In the genomic region with DNA sequence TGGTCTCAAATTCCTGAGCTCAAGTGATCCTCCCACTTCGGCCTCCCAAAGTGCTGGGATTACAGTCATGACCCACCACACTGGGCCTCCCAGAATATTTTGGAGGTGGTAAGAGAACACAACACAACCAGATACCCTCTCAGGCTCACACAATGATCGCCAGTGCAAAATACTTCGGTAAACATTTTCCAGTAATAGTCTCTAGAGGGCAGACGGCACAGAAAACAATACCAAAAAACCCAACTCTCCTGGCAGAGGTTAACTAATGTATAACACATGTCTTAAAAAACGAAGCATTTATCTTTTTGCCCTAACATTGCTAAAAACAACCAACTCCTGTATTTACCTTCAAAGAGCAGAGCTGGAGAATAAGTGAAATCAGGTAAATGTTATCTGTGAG, we compare ENCODE assay signal across 12 cellular contexts. TPM values are rescaled to one million over a fixed set of nuclear protein-coding genes. Genes with fewer than 3 reads are reported as not detected.
DNase-seq lines count a peak whose midpoint lies in the region; ATAC-seq, FAIRE-seq and TF ChIP-seq lines count a peak whose summit lies in the region.
"Had no signal": no experiment of that assay in that cellular context is flagged by ENCODE, and none has a peak within 500 bp of the region (broad histone marks: within the 10 kb centered on the region; RNA-seq: fewer than 3 reads in every experiment).

No MANE protein-coding gene starts in this region.

- peaks cover 11% of the 10 kb centered on the region for H3K36me3 Mint-ChIP-seq in T-helper 17 cell (ENCODE audit: low read depth)

- H3K4me3 Mint-ChIP-seq in T-helper 17 cell = peak overlapping the region; percentile 69

- no peaks in the 10 kb centered on the region for H3K27me3 ChIP-seq in GM06990 (replicated peaks; ENCODE audit: control insufficient read depth, insufficient read depth, low read length)
- no peaks in the 10 kb centered on the region for H3K27me3 ChIP-seq in hepatocyte
- H3K27me3 ChIP-seq: colonic mucosa, spleen had no signal

- peak overlapping the region; percentile 73 for H3K27ac Mint-ChIP-seq in T-helper 17 cell

- H3K4me2 ChIP-seq in hepatocyte = peak overlapping the region; percentile 53

- H3K9me3 ChIP-seq in T-helper 17 cell (ENCODE audit: control insufficient read depth, low read length, poor library complexity, severe bottlenecking) = peaks cover 4% of the 10 kb centered on the region
- peaks cover 9% of the 10 kb centered on the region for H3K9me3 ChIP-seq in hepatocyte (ENCODE audit: low read depth)
- H3K9me3 ChIP-seq: colonic mucosa had no signal

- H3K36me3 ChIP-seq in GM06990 (ENCODE audit: control insufficient read depth, insufficient read depth, low read length) (peaks cover 19% of the 10 kb centered on the region), hepatocyte (replicated peaks; ENCODE audit: insufficient read depth, low read depth) (no peaks in the 10 kb centered on the region)

- 82% methylated on average over 5 of the region's 5 CpGs for WGBS in hepatocyte (ENCODE audit: low lambda C conversion rate, missing lambda C conversion rate)

- peaks cover 97% of the 10 kb centered on the region for H4K20me1 ChIP-seq in hepatocyte (ENCODE audit: insufficient read depth, poor library complexity, severe bottlenecking)

- H3K4me3 ChIP-seq in GM06990 (replicated peaks; ENCODE audit: low read depth, low read length) = no peak overlapping the region
- H3K4me3 ChIP-seq in hepatocyte = no peak overlapping the region
- H3K4me3 ChIP-seq: colonic mucosa, spleen had no signal

- peaks cover 35% of the 10 kb centered on the region for H3K4me1 Mint-ChIP-seq in T-helper 17 cell

- peaks cover 100% of the 10 kb centered on the region for H3K79me2 ChIP-seq in hepatocyte

- ATAC-seq in T-helper 17 cell (peak; percentile 53), GM18873 (IDR thresholded peaks at IDR 0.05; ENCODE audit: low FRiP score, unreplicated experiment) (no peak)

- H3K4me1 ChIP-seq in hepatocyte (ENCODE audit: insufficient read depth) = no peaks in the 10 kb centered on the region
- H3K4me1 ChIP-seq: colonic mucosa had no signal

- no peak for FAIRE-seq in HTR-8/SVneo (lab: Jason Lieb, UNC)

- H3K27ac ChIP-seq in hepatocyte = no peak overlapping the region
- H3K27ac ChIP-seq: colonic mucosa had no signal

- H3K9me2 ChIP-seq in hepatocyte (replicated peaks; ENCODE audit: insufficient read depth) = no peaks in the 10 kb centered on the region

- H2AFZ ChIP-seq in hepatocyte = no peak overlapping the region

- TF ChIP-seq CTCF in GM06990 (IDR thresholded peaks at IDR 0.05; ENCODE audit: insufficient read depth, low read length, poor library complexity, severe bottlenecking) = peak; percentile 15
- peak; percentile 23 for TF ChIP-seq CTCF in hepatocyte (IDR thresholded peaks at IDR 0.05; ENCODE audit: poor library complexity)

- no peaks in the 10 kb centered on the region for H3K27me3 Mint-ChIP-seq in T-helper 17 cell

- DNase-seq in AG20443 (ENCODE audit: low spot score) = peak; percentile 18
- no peak for DNase-seq in GM06990 (ENCODE audit: extremely low read depth, insufficient read length)
- DNase-seq in T-helper 17 cell = no peak
- no peak for DNase-seq in hepatocyte (ENCODE audit: low spot score)
- no peak for DNase-seq in NK-92 (lab: John Stamatoyannopoulos, UW; ENCODE audit: unreplicated experiment)
- no peak for DNase-seq in HTR-8/SVneo (ENCODE audit: insufficient read length, low spot score)
- DNase-seq in activated CD4-positive, CD25-positive, alpha-beta regulatory T cell (lab: John Stamatoyannopoulos, UW) = no peak
- DNase-seq: colonic mucosa; hypothalamus; spleen; stimulated activated CD8-positive, alpha-beta memory T cell treated with anti-CD3 and anti-CD28 coated beads, Interleukin-4, amount 100 ng/mL, for 48 hours had no signal

RNA-seq across cellular contexts. Expression of gene NUFIP2, which starts 10.5 kb away (rescaled TPM):
- 10 to 100 TPM; 70.0 to 76.8 TPM for total RNA-seq in T-helper 17 cell
- 41.9 and 47.8 TPM in 2 replicates for total RNA-seq in hepatocyte
- polyA plus RNA-seq in hepatocyte = 8.4 and 8.9 TPM in 2 replicates

RNA-seq across cellular contexts. Expression of gene CRYBA1, which starts 36.8 kb away (rescaled TPM):
- not detected for total RNA-seq in T-helper 17 cell
- not detected in 2 replicates for total RNA-seq in hepatocyte
- not detected in 2 replicates for polyA plus RNA-seq in hepatocyte
- total RNA-seq: colonic mucosa, spleen had no signal
- polyA plus RNA-seq: spleen had no signal
